Comparison of ENCODE assay signal across 20 cellular contexts in genomic region chr15:59260090-59260489, GRCh38. TPM values are rescaled to one million over a fixed set of nuclear protein-coding genes. Genes with fewer than 3 reads are reported as not detected.
DNase-seq lines count a peak whose midpoint lies in the region; ATAC-seq and TF ChIP-seq lines count a peak whose summit lies in the region.
"Had no signal": no experiment of that assay in that cellular context is flagged by ENCODE, and none has a peak within 500 bp of the region (broad histone marks: within the 10 kb centered on the region; RNA-seq: fewer than 3 reads in every experiment).

No MANE protein-coding gene starts in this region.

- no peak for TF ChIP-seq CTCF in endodermal cell (conservative IDR thresholded peaks at IDR 0.05)
- TF ChIP-seq CTCF in osteoblast (IDR thresholded peaks at IDR 0.05; ENCODE audit: extremely low read depth, low read depth, low read length), result no peak

- no peak overlapping the region for H3K4me2 ChIP-seq in osteoblast (ENCODE audit: insufficient read depth, low read length)

- H3K27ac Mint-ChIP-seq in endodermal cell, result no peak overlapping the region
- H3K27ac Mint-ChIP-seq in activated T-cell treated with anti-CD3 and anti-CD28 coated beads, Interleukin-2, amount 50 U/mL, for 24 hours, result no peak overlapping the region
- peak overlapping the region in 1 of 2 donors; percentile 27 for H3K27ac Mint-ChIP-seq in activated naive CD4-positive, alpha-beta T cell treated with anti-CD3 and anti-CD28 coated beads, Interleukin-2, amount 50 U/mL, for 72 hours
- H3K27ac Mint-ChIP-seq: activated CD4-positive, alpha-beta T cell treated with anti-CD3 and anti-CD28 coated beads, Interleukin-2, amount 10 ng/mL, durations not matched to agents 7 days and 5 days; natural killer cell had no signal

- H4K20me1 ChIP-seq in osteoblast (ENCODE audit: insufficient read depth, low read length), result peaks cover 4% of the 10 kb centered on the region

- H3K4me1 Mint-ChIP-seq in endodermal cell, result peaks cover 1% of the 10 kb centered on the region
- peaks cover 29% of the 10 kb centered on the region for H3K4me1 Mint-ChIP-seq in activated T-cell treated with anti-CD3 and anti-CD28 coated beads, Interleukin-2, amount 50 U/mL, for 24 hours (ENCODE audit: low read depth)

- H3K4me3 ChIP-seq in endodermal cell (ENCODE audit: low read length), result no peak overlapping the region
- no peak overlapping the region for H3K4me3 ChIP-seq in osteoblast (ENCODE audit: insufficient read depth, low read length)
- H3K4me3 ChIP-seq: esophagus squamous epithelium, left ventricle myocardium inferior, right atrium auricular region, upper lobe of left lung had no signal

- DNase-seq in C1 segment of cervical spinal cord (lab: John Stamatoyannopoulos, UW) (peak in 13 of 14 donors; percentile 11 to 84 (median 69)), NCI-H2227 treated with DMSO at 0.1 percent for 48 hours (lab: John Stamatoyannopoulos, UW) (peak; percentile 90), endodermal cell (no peak), nucleus accumbens (lab: John Stamatoyannopoulos, UW) (peak in 52 of 56 donors; percentile 13 to 96 (median 82)), GOT3 (lab: John Stamatoyannopoulos, UW) (no peak), osteoblast (ENCODE audit: insufficient read length, low spot score, missing footprints) (no peak)
- DNase-seq in activated T-cell treated with anti-CD3 and anti-CD28 coated beads, Interleukin-2, amount 50 U/mL, for 24 hours, result no peak
- no peak for DNase-seq in activated naive CD4-positive, alpha-beta T cell treated with anti-CD3 and anti-CD28 coated beads, Interleukin-2, amount 50 U/mL, for 72 hours (ENCODE audit: low spot score in 2 of 2)
- DNase-seq: activated CD4-positive, alpha-beta T cell treated with anti-CD3 and anti-CD28 coated beads, Interleukin-2, amount 10 ng/mL, durations not matched to agents 7 days and 5 days; amniotic stem cell; dermis blood vessel endothelial cell; DMS 273 treated with DMSO at 0.1 percent for 48 hours; esophagus squamous epithelium; left ventricle myocardium inferior; MV-4-11; natural killer cell; NCI-H226; T1000; upper lobe of left lung had no signal

- H3K79me2 ChIP-seq in osteoblast (ENCODE audit: insufficient read depth, low read length), result no peaks in the 10 kb centered on the region

- no peaks in the 10 kb centered on the region for H3K27me3 ChIP-seq in endodermal cell (ENCODE audit: control insufficient read depth, insufficient read depth, low read length, poor library complexity, severe bottlenecking)
- H3K27me3 ChIP-seq in osteoblast (ENCODE audit: insufficient read depth, low read length), result no peaks in the 10 kb centered on the region
- H3K27me3 ChIP-seq: esophagus squamous epithelium, right atrium auricular region, upper lobe of left lung had no signal

- H2AFZ ChIP-seq in osteoblast (ENCODE audit: low read length), result no peak overlapping the region

- no peak for ATAC-seq in activated naive CD4-positive, alpha-beta T cell treated with anti-CD3 and anti-CD28 coated beads, Interleukin-2, amount 50 U/mL, for 72 hours
- ATAC-seq: natural killer cell had no signal

- WGBS in endodermal cell (ENCODE audit: insufficient coverage in 1 of 2, insufficient read length in 1 of 2), 2 experiments, result 58 to 83% methylated on average over 5 to 6 of the region's 6 CpGs

- H3K36me3 Mint-ChIP-seq in endodermal cell (ENCODE audit: low read depth), result no peaks in the 10 kb centered on the region
- H3K36me3 Mint-ChIP-seq in activated T-cell treated with anti-CD3 and anti-CD28 coated beads, Interleukin-2, amount 50 U/mL, for 24 hours (ENCODE audit: low read depth), result no peaks in the 10 kb centered on the region
- H3K36me3 Mint-ChIP-seq in activated naive CD4-positive, alpha-beta T cell treated with anti-CD3 and anti-CD28 coated beads, Interleukin-2, amount 50 U/mL, for 72 hours, result no peaks in the 10 kb centered on the region
- H3K36me3 Mint-ChIP-seq: natural killer cell had no signal

- no peaks in the 10 kb centered on the region for H3K9me3 ChIP-seq in endodermal cell (ENCODE audit: control insufficient read depth, low read length)
- H3K9me3 ChIP-seq in osteoblast (ENCODE audit: low read depth, low read length), result no peaks in the 10 kb centered on the region
- H3K9me3 ChIP-seq: esophagus squamous epithelium, left ventricle myocardium inferior, right atrium auricular region, upper lobe of left lung had no signal

- no peaks in the 10 kb centered on the region for H3K27me3 Mint-ChIP-seq in endodermal cell (ENCODE audit: insufficient read depth)
- no peaks in the 10 kb centered on the region for H3K27me3 Mint-ChIP-seq in activated T-cell treated with anti-CD3 and anti-CD28 coated beads, Interleukin-2, amount 50 U/mL, for 24 hours

- H3K4me1 ChIP-seq in endodermal cell (ENCODE audit: control insufficient read depth, insufficient read depth, low read length) (no peaks in the 10 kb centered on the region), osteoblast (ENCODE audit: insufficient read depth, low read length) (no peaks in the 10 kb centered on the region)
- H3K4me1 ChIP-seq: left ventricle myocardium inferior, right atrium auricular region, upper lobe of left lung had no signal

- H3K9ac ChIP-seq in endodermal cell (ENCODE audit: extremely low read depth, low read length, poor library complexity, severe bottlenecking), result no peak overlapping the region

- no peaks in the 10 kb centered on the region for H3K9me3 Mint-ChIP-seq in endodermal cell
- no peaks in the 10 kb centered on the region for H3K9me3 Mint-ChIP-seq in activated T-cell treated with anti-CD3 and anti-CD28 coated beads, Interleukin-2, amount 50 U/mL, for 24 hours
- H3K9me3 Mint-ChIP-seq in activated naive CD4-positive, alpha-beta T cell treated with anti-CD3 and anti-CD28 coated beads, Interleukin-2, amount 50 U/mL, for 72 hours, result no peaks in the 10 kb centered on the region
- H3K9me3 Mint-ChIP-seq: activated CD4-positive, alpha-beta T cell treated with anti-CD3 and anti-CD28 coated beads, Interleukin-2, amount 10 ng/mL, durations not matched to agents 7 days and 5 days; natural killer cell had no signal

- H3K36me3 ChIP-seq in endodermal cell (ENCODE audit: control insufficient read depth, insufficient read depth, low read length) (peaks cover 6% of the 10 kb centered on the region), osteoblast (ENCODE audit: insufficient read depth, low read length) (peaks cover 40% of the 10 kb centered on the region)

- H3K4me3 Mint-ChIP-seq in endodermal cell, result no peak overlapping the region
- no peak overlapping the region for H3K4me3 Mint-ChIP-seq in activated T-cell treated with anti-CD3 and anti-CD28 coated beads, Interleukin-2, amount 50 U/mL, for 24 hours
- H3K4me3 Mint-ChIP-seq: activated CD4-positive, alpha-beta T cell treated with anti-CD3 and anti-CD28 coated beads, Interleukin-2, amount 10 ng/mL, durations not matched to agents 7 days and 5 days; natural killer cell had no signal

- H3K27ac ChIP-seq in endodermal cell (ENCODE audit: low read depth, low read length) (peak overlapping the region; percentile 49), osteoblast (ENCODE audit: low read depth, low read length) (no peak overlapping the region)
- H3K27ac ChIP-seq: esophagus squamous epithelium, left ventricle myocardium inferior, right atrium auricular region, upper lobe of left lung had no signal

RNA-seq across cellular contexts. Expression of gene LDHAL6B, which starts 53.4 kb away (rescaled TPM):
- total RNA-seq in endodermal cell, result not detected
- not detected for polyA plus RNA-seq in endodermal cell (2013, experiment 1 of 2)
- polyA plus RNA-seq in endodermal cell (2013, experiment 2 of 2), result not detected
- not detected for total RNA-seq in activated naive CD4-positive, alpha-beta T cell treated with anti-CD3 and anti-CD28 coated beads, Interleukin-2, amount 50 U/mL, for 72 hours
- not detected in 2 replicates for total RNA-seq in osteoblast
- total RNA-seq: activated CD4-positive, alpha-beta T cell treated with anti-CD3 and anti-CD28 coated beads, Interleukin-2, amount 10 ng/mL, durations not matched to agents 7 days and 5 days; dermis blood vessel endothelial cell; esophagus squamous epithelium; left ventricle myocardium inferior; natural killer cell; right atrium auricular region had no signal

Comparison
In these comparisons a context has a peak if more than half of its experiments do, and no peak if none do; other contexts are left out.
1. DNase-seq: peak in C1 segment of cervical spinal cord (13 of 14), NCI-H2227 treated with DMSO at 0.1 percent for 48 hours (single experiment) and nucleus accumbens (52 of 56); none in endodermal cell (single experiment), activated T-cell treated with anti-CD3 and anti-CD28 coated beads, Interleukin-2, amount 50 U/mL, for 24 hours (single experiment), activated naive CD4-positive, alpha-beta T cell treated with anti-CD3 and anti-CD28 coated beads, Interleukin-2, amount 50 U/mL, for 72 hours (0 of 2), GOT3 (single experiment) and osteoblast (single experiment).